ENCODE assay signal across 8 cellular contexts in the genomic region with DNA sequence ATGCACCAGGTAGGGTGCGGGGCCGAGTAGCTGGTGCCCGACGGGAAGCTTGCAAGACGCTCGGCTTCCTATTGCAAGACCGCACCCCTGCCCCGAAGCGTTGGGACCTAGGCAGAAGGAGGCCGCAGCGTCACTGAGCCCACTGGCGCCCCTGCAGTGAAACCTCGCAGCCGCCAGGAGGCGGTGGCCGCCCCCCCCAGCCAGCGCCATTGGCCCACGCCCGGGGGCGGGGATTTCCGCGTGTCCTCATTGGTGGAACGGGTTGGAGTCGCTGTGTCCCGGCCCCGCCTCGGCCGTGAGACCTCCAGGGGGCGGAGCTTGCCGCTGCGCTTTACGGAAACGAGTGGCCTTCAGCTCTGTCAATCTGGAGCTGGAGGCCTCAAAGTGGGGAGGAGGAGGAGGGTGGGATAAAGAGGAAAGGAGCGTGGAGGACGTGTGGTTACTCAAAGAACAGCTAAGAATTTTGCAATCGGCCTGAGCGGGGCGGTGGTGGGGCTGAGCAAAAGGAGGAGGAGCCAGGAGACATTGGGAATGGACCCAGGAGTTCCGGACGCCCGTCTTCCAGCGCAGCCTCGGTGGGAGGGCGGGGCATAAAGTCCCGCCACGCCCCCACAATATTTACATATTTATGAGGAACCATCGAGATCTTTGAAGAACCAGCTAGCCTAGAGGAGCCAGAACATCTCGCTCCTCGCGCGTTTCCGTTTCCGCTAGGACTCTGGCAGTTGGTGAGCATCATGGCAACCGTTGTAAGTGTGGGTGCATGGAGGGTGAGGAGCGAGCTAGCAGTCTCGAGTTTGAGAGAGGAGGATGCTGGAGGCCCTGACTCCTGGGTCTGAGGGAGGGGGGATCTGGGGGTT. TPM values are rescaled to one million over a fixed set of nuclear protein-coding genes. Genes with fewer than 3 reads are reported as not detected.
DNase-seq lines count a peak whose midpoint lies in the region; ATAC-seq and TF ChIP-seq lines count a peak whose summit lies in the region.

Gene GYS1, minus strand, starts transcription at position 135 of the 860 bp plus-strand sequence. CDS start 197 bp downstream, outside the sequence.
Gene RUVBL2, plus strand, starts transcription at position 713 of the 860 bp plus-strand sequence. Its CDS starts 25 bp downstream, at position 738.

- H3K9me3 Mint-ChIP-seq in natural killer cell treated with Interleukin-12 subunit alpha and Interleukin-12 subunit beta and Interleukin-15 and Interleukin-18, amount 100 ng/mL, for 72 hours: no peaks in the 10 kb centered on the region
- H3K9me3 Mint-ChIP-seq in stimulated activated naive CD8-positive, alpha-beta T cell treated with anti-CD3 and anti-CD28 coated beads, Interleukin-15, Interleukin-2, amounts not matched to agents 100 ng/mL and 50 ng/mL, for 24 hours: no peaks in the 10 kb centered on the region

- peak; percentile 87 for ATAC-seq in RWPE2 (ENCODE audit: low read depth)
- peak; percentile 95 to 96 for ATAC-seq in natural killer cell treated with Interleukin-12 subunit alpha and Interleukin-12 subunit beta and Interleukin-15 and Interleukin-18, amount 100 ng/mL, for 72 hours

- H3K36me3 Mint-ChIP-seq in natural killer cell treated with Interleukin-12 subunit alpha and Interleukin-12 subunit beta and Interleukin-15 and Interleukin-18, amount 100 ng/mL, for 72 hours: peaks cover 4% of the 10 kb centered on the region
- H3K36me3 Mint-ChIP-seq in stimulated activated naive CD8-positive, alpha-beta T cell treated with anti-CD3 and anti-CD28 coated beads, Interleukin-15, Interleukin-2, amounts not matched to agents 100 ng/mL and 50 ng/mL, for 24 hours (ENCODE audit: low read depth): peaks cover 31% of the 10 kb centered on the region

- H3K27ac ChIP-seq in RWPE2 (ENCODE audit: poor library complexity, severe bottlenecking): peak within 1 kb of the TSS; percentile 70

- DNase-seq in EL (peak; percentile 100), GOT3 (lab: John Stamatoyannopoulos, UW) (peak; percentile 97), LNCaP clone FGC (ENCODE audit: low read depth) (peak; percentile 91), RWPE2 (ENCODE audit: low spot score) (peak; percentile 99), fibroblast of peridontal ligament (ENCODE audit: extremely low read depth) (peak; percentile 99)
- DNase-seq in activated T-helper 9 cell treated with anti-CD3 and anti-CD28 coated beads, Interleukin-2, amount 50 U/mL, for 16 hours (ENCODE audit: low read depth): peak; percentile 99
- DNase-seq in natural killer cell treated with Interleukin-12 subunit alpha and Interleukin-12 subunit beta and Interleukin-15 and Interleukin-18, amount 100 ng/mL, for 72 hours (ENCODE audit: low spot score): peak; percentile 100

- H3K4me1 Mint-ChIP-seq in natural killer cell treated with Interleukin-12 subunit alpha and Interleukin-12 subunit beta and Interleukin-15 and Interleukin-18, amount 100 ng/mL, for 72 hours (ENCODE audit: low read depth in 2 of 2): peaks cover 34 to 42% of the 10 kb centered on the region in 2 donors
- peaks cover 50% of the 10 kb centered on the region for H3K4me1 Mint-ChIP-seq in stimulated activated naive CD8-positive, alpha-beta T cell treated with anti-CD3 and anti-CD28 coated beads, Interleukin-15, Interleukin-2, amounts not matched to agents 100 ng/mL and 50 ng/mL, for 24 hours (ENCODE audit: low read depth)

- TF ChIP-seq CTCF in LNCaP clone FGC (IDR thresholded peaks at IDR 0.05; ENCODE audit: control insufficient read depth, extremely low read depth, insufficient read depth) (peak; percentile 66), RWPE2 (IDR thresholded peaks at IDR 0.05; ENCODE audit: poor library complexity, severe bottlenecking) (peak; percentile 98)

- H3K4me3 Mint-ChIP-seq in natural killer cell treated with Interleukin-12 subunit alpha and Interleukin-12 subunit beta and Interleukin-15 and Interleukin-18, amount 100 ng/mL, for 72 hours: peak within 1 kb of the TSS; percentile 99
- H3K4me3 Mint-ChIP-seq in stimulated activated naive CD8-positive, alpha-beta T cell treated with anti-CD3 and anti-CD28 coated beads, Interleukin-15, Interleukin-2, amounts not matched to agents 100 ng/mL and 50 ng/mL, for 24 hours: peak within 1 kb of the TSS; percentile 100

- H3K4me3 ChIP-seq in LNCaP clone FGC (ENCODE audit: low read depth, low read length): peak within 1 kb of the TSS; percentile 88
- H3K4me3 ChIP-seq in RWPE2 (ENCODE audit: severe bottlenecking): peak within 1 kb of the TSS; percentile 51

- H3K36me3 ChIP-seq in RWPE2 (ENCODE audit: low read depth): peaks cover 16% of the 10 kb centered on the region

- H3K27me3 Mint-ChIP-seq in natural killer cell treated with Interleukin-12 subunit alpha and Interleukin-12 subunit beta and Interleukin-15 and Interleukin-18, amount 100 ng/mL, for 72 hours: no peaks in the 10 kb centered on the region
- no peaks in the 10 kb centered on the region for H3K27me3 Mint-ChIP-seq in stimulated activated naive CD8-positive, alpha-beta T cell treated with anti-CD3 and anti-CD28 coated beads, Interleukin-15, Interleukin-2, amounts not matched to agents 100 ng/mL and 50 ng/mL, for 24 hours

- H3K27me3 ChIP-seq in RWPE2 (ENCODE audit: insufficient read depth, poor library complexity, severe bottlenecking): no peaks in the 10 kb centered on the region

- no peaks in the 10 kb centered on the region for H3K9me3 ChIP-seq in RWPE2 (ENCODE audit: severe bottlenecking)

- peak within 1 kb of the TSS; percentile 95 to 96 for H3K27ac Mint-ChIP-seq in natural killer cell treated with Interleukin-12 subunit alpha and Interleukin-12 subunit beta and Interleukin-15 and Interleukin-18, amount 100 ng/mL, for 72 hours
- peak within 1 kb of the TSS; percentile 97 for H3K27ac Mint-ChIP-seq in stimulated activated naive CD8-positive, alpha-beta T cell treated with anti-CD3 and anti-CD28 coated beads, Interleukin-15, Interleukin-2, amounts not matched to agents 100 ng/mL and 50 ng/mL, for 24 hours

- peaks cover 7% of the 10 kb centered on the region for H3K4me1 ChIP-seq in RWPE2 (ENCODE audit: insufficient read depth, poor library complexity, severe bottlenecking)

RNA-seq across cellular contexts. Expression of gene GYS1, which starts in this region (rescaled TPM):
- 100 to 1,000 TPM in 1 of 2 donors, 10 to 100 TPM in 1; 85.7 to 119 TPM for total RNA-seq in natural killer cell treated with Interleukin-12 subunit alpha and Interleukin-12 subunit beta and Interleukin-15 and Interleukin-18, amount 100 ng/mL, for 72 hours

RNA-seq across cellular contexts. Expression of gene RUVBL2, which starts in this region (rescaled TPM):
- total RNA-seq in natural killer cell treated with Interleukin-12 subunit alpha and Interleukin-12 subunit beta and Interleukin-15 and Interleukin-18, amount 100 ng/mL, for 72 hours: 100 to 1,000 TPM; 101 to 173 TPM

Comparison
In these comparisons a context has a peak if more than half of its experiments do, and no peak if none do; other contexts are left out.
1. Peak in every context shown above with its lines: DNase-seq, ATAC-seq, H3K4me3 ChIP-seq and H3K27ac ChIP-seq.